6 cellular contexts compared by ENCODE assay signal in genomic region chr19:1251503-1252220, GRCh38. TPM values are rescaled to one million over a fixed set of nuclear protein-coding genes. Genes with fewer than 3 reads are reported as not detected.
DNase-seq lines count a peak whose midpoint lies in the region; ATAC-seq and TF ChIP-seq lines count a peak whose summit lies in the region.

No MANE protein-coding gene starts in this region.

- peaks cover 11% of the 10 kb centered on the region for H3K4me1 ChIP-seq in cardiac muscle cell (ENCODE audit: low read depth)
- H3K4me1 ChIP-seq in mucosa of stomach (ENCODE audit: control insufficient read depth, insufficient read depth, low read length): peaks cover 43% of the 10 kb centered on the region

- peak overlapping the region; percentile 91 for H3K27ac ChIP-seq in cardiac muscle cell
- peak overlapping the region; percentile 96 for H3K27ac ChIP-seq in angular gyrus (ENCODE audit: low read depth, low read length)

- H3K9me3 ChIP-seq in cardiac muscle cell (ENCODE audit: low read depth) (no peaks in the 10 kb centered on the region), mucosa of stomach (ENCODE audit: control insufficient read depth, low read length) (no peaks in the 10 kb centered on the region)

- H3K27me3 ChIP-seq in cardiac muscle cell: no peaks in the 10 kb centered on the region
- no peaks in the 10 kb centered on the region for H3K27me3 ChIP-seq in mucosa of stomach (ENCODE audit: control insufficient read depth, insufficient read depth, low read length)

- H3K9ac ChIP-seq in mucosa of stomach (ENCODE audit: low read length): peak overlapping the region; percentile 90

- intact Hi-C loops in Right ventricle myocardium superior (cut with DNase I): no loop called here

- peaks cover 31% of the 10 kb centered on the region for H3K36me3 ChIP-seq in cardiac muscle cell
- peaks cover 30% of the 10 kb centered on the region for H3K36me3 ChIP-seq in mucosa of stomach (ENCODE audit: control insufficient read depth, insufficient read depth, low read length)

- ATAC-seq in Right ventricle myocardium superior (ENCODE audit: poor library complexity) (no peak), GM18867 (IDR thresholded peaks at IDR 0.05; ENCODE audit: unreplicated experiment) (no peak), GM19351 (IDR thresholded peaks at IDR 0.05; ENCODE audit: unreplicated experiment) (no peak)

- DNase-seq in cardiac muscle cell (ENCODE audit: low read depth in 1 of 2, low spot score in 1 of 2) (no peak), Right ventricle myocardium superior (no peak)

- no peak for TF ChIP-seq CTCF in cardiac muscle cell (IDR thresholded peaks at IDR 0.05; ENCODE audit: low read depth, low read length)

- H3K4me3 ChIP-seq in cardiac muscle cell: peak overlapping the region; percentile 92
- H3K4me3 ChIP-seq in mucosa of stomach (ENCODE audit: low read length): peak overlapping the region; percentile 74

RNA-seq across cellular contexts. Expression of gene MIDN, which starts 3.3 kb away (rescaled TPM):
- total RNA-seq in cardiac muscle cell (45.6 and 89.2 TPM in 2 replicates), Right ventricle myocardium superior (54.1 TPM)
- 58.1 and 76.0 TPM in 2 replicates for polyA plus RNA-seq in cardiac muscle cell

RNA-seq across cellular contexts. Expression of gene ATP5F1D, which starts 10.1 kb away (rescaled TPM):
- 188 and 355 TPM in 2 replicates for total RNA-seq in cardiac muscle cell
- 505 and 638 TPM in 2 replicates for polyA plus RNA-seq in cardiac muscle cell
- 692 TPM for total RNA-seq in Right ventricle myocardium superior

RNA-seq across cellular contexts. Expression of gene CBARP, which starts 13.9 kb away (rescaled TPM):
- total RNA-seq in cardiac muscle cell (21.1 and 29.1 TPM in 2 replicates), Right ventricle myocardium superior (1.1 TPM)
- 22.1 and 30.6 TPM in 2 replicates for polyA plus RNA-seq in cardiac muscle cell

RNA-seq across cellular contexts. Expression of gene CIRBP, which starts 17.5 kb away (rescaled TPM):
- total RNA-seq in cardiac muscle cell (1,112 and 2,236 TPM in 2 replicates), Right ventricle myocardium superior (219 TPM)
- polyA plus RNA-seq in cardiac muscle cell: 716 and 851 TPM in 2 replicates

RNA-seq across cellular contexts. Expression of gene FAM174C, which starts 23.7 kb away (rescaled TPM):
- total RNA-seq in cardiac muscle cell (31.2 and 44.9 TPM in 2 replicates), Right ventricle myocardium superior (12.4 TPM)
- 34.0 and 34.4 TPM in 2 replicates for polyA plus RNA-seq in cardiac muscle cell

Comparison
In these comparisons a context has a peak if more than half of its experiments do, and no peak if none do; other contexts are left out.
1. RNA of gene CBARP, which starts 13.9 kb away (total RNA-seq): 21.1 to 29.1 TPM in cardiac muscle cell; 1.1 TPM in Right ventricle myocardium superior (single experiment); every median in the first group is over 10 times any median in the second.